8 cellular contexts compared by ENCODE assay signal in the genomic region with DNA sequence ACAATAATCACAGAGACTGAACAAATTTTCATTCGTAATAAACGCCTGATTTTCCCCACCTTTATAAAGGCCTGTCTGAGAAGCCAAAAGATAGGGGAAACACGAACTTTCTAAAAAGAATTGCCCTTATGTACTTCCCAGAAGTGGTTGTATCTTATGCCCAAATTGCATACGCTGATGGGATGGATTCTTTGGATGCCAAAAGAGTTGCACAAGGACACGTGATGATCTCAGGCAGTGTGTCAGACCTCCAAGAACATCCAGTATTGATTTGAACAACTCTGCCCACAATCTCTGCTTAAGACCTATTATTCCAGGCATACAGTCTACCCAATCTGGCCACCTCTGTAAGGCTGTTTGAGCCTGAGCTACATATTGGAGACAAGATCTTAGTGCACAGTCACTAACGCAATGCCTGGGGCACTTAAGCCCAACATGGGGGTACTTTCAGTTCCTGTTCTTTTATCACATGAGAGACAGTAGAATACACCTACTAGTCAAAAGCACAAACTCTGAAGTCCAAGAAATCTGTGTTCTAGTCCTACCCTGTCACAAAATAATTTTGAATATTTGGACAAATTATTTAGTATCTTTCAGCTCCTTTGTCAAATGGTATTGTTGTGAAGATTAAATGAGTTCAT.
DNase-seq lines count a peak whose midpoint lies in the region; ATAC-seq lines count a peak whose summit lies in the region.
"Had no signal": no experiment of that assay in that cellular context is flagged by ENCODE, and none has a peak within 500 bp of the region (broad histone marks: within the 10 kb centered on the region; RNA-seq: fewer than 3 reads in every experiment).

No MANE protein-coding gene starts in this region.

- peak; percentile 29 for DNase-seq in amniotic epithelial cell (ENCODE audit: low read depth)
- DNase-seq in stimulated activated CD4-positive, alpha-beta T cell treated with anti-CD3 and anti-CD28 coated beads, Interleukin-2, amount 100 ng/mL, for 48 hours, result no peak
- no peak for DNase-seq in HAP-1 (ENCODE audit: low spot score in 2 of 2)
- no peak for DNase-seq in activated T-cell treated with anti-CD3 and anti-CD28 coated beads for 4 hours
- DNase-seq: ovary had no signal

- no peaks in the 10 kb centered on the region for H3K9me3 ChIP-seq in HAP-1
- H3K9me3 ChIP-seq: ovary had no signal

- peak; percentile 51 for ATAC-seq in GM19452 (IDR thresholded peaks at IDR 0.05; ENCODE audit: unreplicated experiment)
- peak; percentile 40 for ATAC-seq in HG03196 (IDR thresholded peaks at IDR 0.05; ENCODE audit: unreplicated experiment)
- ATAC-seq in stimulated activated memory B cell treated with anti-CD40 and anti-IgM and Interleukin-4, amounts not matched to agents 10 μg/mL and 1 μg/mL and 100 μg/mL, for 72 hours, result peak; percentile 75

- H3K9me3 Mint-ChIP-seq in stimulated activated memory B cell treated with anti-CD40 and anti-IgM and Interleukin-4, amounts not matched to agents 10 μg/mL and 1 μg/mL and 100 μg/mL, for 72 hours, result peaks cover 4% of the 10 kb centered on the region

- H3K4me3 ChIP-seq in HAP-1, result no peak overlapping the region
- H3K4me3 ChIP-seq: ovary had no signal

- in situ Hi-C loops in HAP-1 (cut with MboI; ENCODE audit: low sequenced_read_pairs), result no loop called here

- H3K27ac Mint-ChIP-seq in stimulated activated memory B cell treated with anti-CD40 and anti-IgM and Interleukin-4, amounts not matched to agents 10 μg/mL and 1 μg/mL and 100 μg/mL, for 72 hours, result no peak overlapping the region

- peaks cover 9% of the 10 kb centered on the region for H3K27me3 Mint-ChIP-seq in stimulated activated memory B cell treated with anti-CD40 and anti-IgM and Interleukin-4, amounts not matched to agents 10 μg/mL and 1 μg/mL and 100 μg/mL, for 72 hours

- H3K36me3 Mint-ChIP-seq in stimulated activated memory B cell treated with anti-CD40 and anti-IgM and Interleukin-4, amounts not matched to agents 10 μg/mL and 1 μg/mL and 100 μg/mL, for 72 hours, result no peaks in the 10 kb centered on the region

- peaks cover 31% of the 10 kb centered on the region for H3K4me1 Mint-ChIP-seq in stimulated activated memory B cell treated with anti-CD40 and anti-IgM and Interleukin-4, amounts not matched to agents 10 μg/mL and 1 μg/mL and 100 μg/mL, for 72 hours

- H3K4me1 ChIP-seq in HAP-1, result no peaks in the 10 kb centered on the region

- H3K36me3 ChIP-seq in HAP-1 (replicated peaks), result no peaks in the 10 kb centered on the region
- H3K36me3 ChIP-seq: ovary had no signal

- no peak overlapping the region for H3K4me3 Mint-ChIP-seq in stimulated activated memory B cell treated with anti-CD40 and anti-IgM and Interleukin-4, amounts not matched to agents 10 μg/mL and 1 μg/mL and 100 μg/mL, for 72 hours

- H3K27me3 ChIP-seq in HAP-1 (ENCODE audit: low read depth), result peaks cover 30% of the 10 kb centered on the region
- H3K27me3 ChIP-seq: ovary had no signal
